1 cellular context compared by ENCODE assay signal in the genomic region with DNA sequence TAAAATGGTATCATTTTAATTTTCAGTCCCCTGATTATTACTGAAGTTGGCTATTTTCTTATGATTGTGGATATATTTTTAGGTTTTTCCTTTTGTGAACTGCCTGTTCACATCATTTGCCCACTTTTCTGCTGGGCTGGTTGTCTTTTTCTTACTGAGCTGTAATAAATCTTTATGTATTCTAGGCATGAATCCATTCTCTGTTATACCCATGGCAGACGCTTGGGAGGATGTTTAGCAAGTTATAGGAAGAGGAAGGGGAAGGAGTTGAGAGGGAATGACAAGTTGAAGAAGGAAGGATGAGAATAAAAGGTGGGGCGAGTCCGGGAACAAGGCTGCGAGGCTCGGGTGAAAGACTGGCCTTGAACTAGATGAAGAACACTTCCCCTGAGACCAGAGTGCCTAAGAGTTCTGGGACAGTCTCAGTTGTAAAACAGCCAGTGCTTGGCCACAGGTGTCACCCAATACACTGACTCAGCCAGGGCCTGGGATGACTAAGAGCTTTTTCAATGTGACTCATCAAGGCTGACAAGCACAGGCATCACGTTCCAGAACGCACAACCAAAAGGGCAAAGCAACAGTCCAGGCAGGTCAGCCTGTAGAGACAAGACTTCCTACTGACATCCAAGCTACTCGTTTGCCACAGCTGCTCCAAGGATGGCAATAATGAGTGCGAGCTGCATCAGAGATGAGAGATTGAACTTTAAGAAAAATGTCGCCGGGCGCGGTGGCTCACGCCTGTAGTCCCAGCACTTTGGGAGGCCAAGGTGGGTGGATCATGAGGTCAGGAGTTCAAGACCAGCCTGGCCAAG.
TF ChIP-seq lines count a peak whose summit lies in the region.

No MANE protein-coding gene starts in this region.

TF ChIP-seq in GM12878, 131 proteins besides CTCF, POLR2A, EP300 and RAD21 (continued from another document and continues in another):
- TF ChIP-seq, protein P1, sequence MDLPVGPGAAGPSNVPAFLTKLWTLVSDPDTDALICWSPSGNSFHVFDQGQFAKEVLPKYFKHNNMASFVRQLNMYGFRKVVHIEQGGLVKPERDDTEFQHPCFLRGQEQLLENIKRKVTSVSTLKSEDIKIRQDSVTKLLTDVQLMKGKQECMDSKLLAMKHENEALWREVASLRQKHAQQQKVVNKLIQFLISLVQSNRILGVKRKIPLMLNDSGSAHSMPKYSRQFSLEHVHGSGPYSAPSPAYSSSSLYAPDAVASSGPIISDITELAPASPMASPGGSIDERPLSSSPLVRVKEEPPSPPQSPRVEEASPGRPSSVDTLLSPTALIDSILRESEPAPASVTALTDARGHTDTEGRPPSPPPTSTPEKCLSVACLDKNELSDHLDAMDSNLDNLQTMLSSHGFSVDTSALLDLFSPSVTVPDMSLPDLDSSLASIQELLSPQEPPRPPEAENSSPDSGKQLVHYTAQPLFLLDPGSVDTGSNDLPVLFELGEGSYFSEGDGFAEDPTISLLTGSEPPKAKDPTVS (IDR thresholded peaks at IDR 0.05; ENCODE audit: low read depth, low read length) = no peak
- TF ChIP-seq MTA3 (IDR thresholded peaks at IDR 0.05; ENCODE audit: borderline replicate concordance, low read length) (no peak; the same call in 1 of the 2 replicates), SREBF1 (IDR thresholded peaks at IDR 0.05; ENCODE audit: low read length) (no peak), RUNX3 (IDR thresholded peaks at IDR 0.05; ENCODE audit: low read length) (peak; percentile 84), POU2F2 (IDR thresholded peaks at IDR 0.05; ENCODE audit: borderline replicate concordance, low read depth, low read length) (peak; percentile 59; the same call in 1 of the 3 replicates), MYC (IDR thresholded peaks at IDR 0.05; ENCODE audit: insufficient read depth, insufficient read length, insufficient replicate concordance, low read length, severe bottlenecking) (no peak), CEBPB (IDR thresholded peaks at IDR 0.05; ENCODE audit: borderline replicate concordance in 1 of 2, low read depth in 2 of 2, low read length in 2 of 2) (no peak), PAX8 (IDR thresholded peaks at IDR 0.05) (no peak), MYB (IDR thresholded peaks at IDR 0.05; ENCODE audit: borderline replicate concordance, low read depth, low read length) (no peak), ATF7 (IDR thresholded peaks at IDR 0.05; ENCODE audit: low read depth) (peak; percentile 61; the same call in 1 of the 2 replicates), SIX5 (IDR thresholded peaks at IDR 0.05; ENCODE audit: low read depth, low read length, severe bottlenecking) (peak; percentile 1), ASH2L (IDR thresholded peaks at IDR 0.05; ENCODE audit: borderline replicate concordance, low read depth) (no peak)
- TF ChIP-seq, protein P2, sequence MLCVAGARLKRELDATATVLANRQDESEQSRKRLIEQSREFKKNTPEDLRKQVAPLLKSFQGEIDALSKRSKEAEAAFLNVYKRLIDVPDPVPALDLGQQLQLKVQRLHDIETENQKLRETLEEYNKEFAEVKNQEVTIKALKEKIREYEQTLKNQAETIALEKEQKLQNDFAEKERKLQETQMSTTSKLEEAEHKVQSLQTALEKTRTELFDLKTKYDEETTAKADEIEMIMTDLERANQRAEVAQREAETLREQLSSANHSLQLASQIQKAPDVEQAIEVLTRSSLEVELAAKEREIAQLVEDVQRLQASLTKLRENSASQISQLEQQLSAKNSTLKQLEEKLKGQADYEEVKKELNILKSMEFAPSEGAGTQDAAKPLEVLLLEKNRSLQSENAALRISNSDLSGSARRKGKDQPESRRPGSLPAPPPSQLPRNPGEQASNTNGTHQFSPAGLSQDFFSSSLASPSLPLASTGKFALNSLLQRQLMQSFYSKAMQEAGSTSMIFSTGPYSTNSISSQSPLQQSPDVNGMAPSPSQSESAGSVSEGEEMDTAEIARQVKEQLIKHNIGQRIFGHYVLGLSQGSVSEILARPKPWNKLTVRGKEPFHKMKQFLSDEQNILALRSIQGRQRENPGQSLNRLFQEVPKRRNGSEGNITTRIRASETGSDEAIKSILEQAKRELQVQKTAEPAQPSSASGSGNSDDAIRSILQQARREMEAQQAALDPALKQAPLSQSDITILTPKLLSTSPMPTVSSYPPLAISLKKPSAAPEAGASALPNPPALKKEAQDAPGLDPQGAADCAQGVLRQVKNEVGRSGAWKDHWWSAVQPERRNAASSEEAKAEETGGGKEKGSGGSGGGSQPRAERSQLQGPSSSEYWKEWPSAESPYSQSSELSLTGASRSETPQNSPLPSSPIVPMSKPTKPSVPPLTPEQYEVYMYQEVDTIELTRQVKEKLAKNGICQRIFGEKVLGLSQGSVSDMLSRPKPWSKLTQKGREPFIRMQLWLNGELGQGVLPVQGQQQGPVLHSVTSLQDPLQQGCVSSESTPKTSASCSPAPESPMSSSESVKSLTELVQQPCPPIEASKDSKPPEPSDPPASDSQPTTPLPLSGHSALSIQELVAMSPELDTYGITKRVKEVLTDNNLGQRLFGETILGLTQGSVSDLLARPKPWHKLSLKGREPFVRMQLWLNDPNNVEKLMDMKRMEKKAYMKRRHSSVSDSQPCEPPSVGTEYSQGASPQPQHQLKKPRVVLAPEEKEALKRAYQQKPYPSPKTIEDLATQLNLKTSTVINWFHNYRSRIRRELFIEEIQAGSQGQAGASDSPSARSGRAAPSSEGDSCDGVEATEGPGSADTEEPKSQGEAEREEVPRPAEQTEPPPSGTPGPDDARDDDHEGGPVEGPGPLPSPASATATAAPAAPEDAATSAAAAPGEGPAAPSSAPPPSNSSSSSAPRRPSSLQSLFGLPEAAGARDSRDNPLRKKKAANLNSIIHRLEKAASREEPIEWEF (IDR thresholded peaks at IDR 0.05; ENCODE audit: insufficient replicate concordance, low read depth, low read length) = no peak
- TF ChIP-seq, protein P3, sequence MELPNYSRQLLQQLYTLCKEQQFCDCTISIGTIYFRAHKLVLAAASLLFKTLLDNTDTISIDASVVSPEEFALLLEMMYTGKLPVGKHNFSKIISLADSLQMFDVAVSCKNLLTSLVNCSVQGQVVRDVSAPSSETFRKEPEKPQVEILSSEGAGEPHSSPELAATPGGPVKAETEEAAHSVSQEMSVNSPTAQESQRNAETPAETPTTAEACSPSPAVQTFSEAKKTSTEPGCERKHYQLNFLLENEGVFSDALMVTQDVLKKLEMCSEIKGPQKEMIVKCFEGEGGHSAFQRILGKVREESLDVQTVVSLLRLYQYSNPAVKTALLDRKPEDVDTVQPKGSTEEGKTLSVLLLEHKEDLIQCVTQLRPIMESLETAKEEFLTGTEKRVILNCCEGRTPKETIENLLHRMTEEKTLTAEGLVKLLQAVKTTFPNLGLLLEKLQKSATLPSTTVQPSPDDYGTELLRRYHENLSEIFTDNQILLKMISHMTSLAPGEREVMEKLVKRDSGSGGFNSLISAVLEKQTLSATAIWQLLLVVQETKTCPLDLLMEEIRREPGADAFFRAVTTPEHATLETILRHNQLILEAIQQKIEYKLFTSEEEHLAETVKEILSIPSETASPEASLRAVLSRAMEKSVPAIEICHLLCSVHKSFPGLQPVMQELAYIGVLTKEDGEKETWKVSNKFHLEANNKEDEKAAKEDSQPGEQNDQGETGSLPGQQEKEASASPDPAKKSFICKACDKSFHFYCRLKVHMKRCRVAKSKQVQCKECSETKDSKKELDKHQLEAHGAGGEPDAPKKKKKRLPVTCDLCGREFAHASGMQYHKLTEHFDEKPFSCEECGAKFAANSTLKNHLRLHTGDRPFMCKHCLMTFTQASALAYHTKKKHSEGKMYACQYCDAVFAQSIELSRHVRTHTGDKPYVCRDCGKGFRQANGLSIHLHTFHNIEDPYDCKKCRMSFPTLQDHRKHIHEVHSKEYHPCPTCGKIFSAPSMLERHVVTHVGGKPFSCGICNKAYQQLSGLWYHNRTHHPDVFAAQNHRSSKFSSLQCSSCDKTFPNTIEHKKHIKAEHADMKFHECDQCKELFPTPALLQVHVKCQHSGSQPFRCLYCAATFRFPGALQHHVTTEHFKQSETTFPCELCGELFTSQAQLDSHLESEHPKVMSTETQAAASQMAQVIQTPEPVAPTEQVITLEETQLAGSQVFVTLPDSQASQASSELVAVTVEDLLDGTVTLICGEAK (IDR thresholded peaks at IDR 0.05; ENCODE audit: borderline replicate concordance) = no peak
- TF ChIP-seq, protein P4, sequence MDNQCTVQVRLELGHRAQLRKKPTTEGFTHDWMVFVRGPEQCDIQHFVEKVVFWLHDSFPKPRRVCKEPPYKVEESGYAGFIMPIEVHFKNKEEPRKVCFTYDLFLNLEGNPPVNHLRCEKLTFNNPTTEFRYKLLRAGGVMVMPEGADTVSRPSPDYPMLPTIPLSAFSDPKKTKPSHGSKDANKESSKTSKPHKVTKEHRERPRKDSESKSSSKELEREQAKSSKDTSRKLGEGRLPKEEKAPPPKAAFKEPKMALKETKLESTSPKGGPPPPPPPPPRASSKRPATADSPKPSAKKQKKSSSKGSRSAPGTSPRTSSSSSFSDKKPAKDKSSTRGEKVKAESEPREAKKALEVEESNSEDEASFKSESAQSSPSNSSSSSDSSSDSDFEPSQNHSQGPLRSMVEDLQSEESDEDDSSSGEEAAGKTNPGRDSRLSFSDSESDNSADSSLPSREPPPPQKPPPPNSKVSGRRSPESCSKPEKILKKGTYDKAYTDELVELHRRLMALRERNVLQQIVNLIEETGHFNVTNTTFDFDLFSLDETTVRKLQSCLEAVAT (IDR thresholded peaks at IDR 0.05) = no peak
- TF ChIP-seq, protein P5, sequence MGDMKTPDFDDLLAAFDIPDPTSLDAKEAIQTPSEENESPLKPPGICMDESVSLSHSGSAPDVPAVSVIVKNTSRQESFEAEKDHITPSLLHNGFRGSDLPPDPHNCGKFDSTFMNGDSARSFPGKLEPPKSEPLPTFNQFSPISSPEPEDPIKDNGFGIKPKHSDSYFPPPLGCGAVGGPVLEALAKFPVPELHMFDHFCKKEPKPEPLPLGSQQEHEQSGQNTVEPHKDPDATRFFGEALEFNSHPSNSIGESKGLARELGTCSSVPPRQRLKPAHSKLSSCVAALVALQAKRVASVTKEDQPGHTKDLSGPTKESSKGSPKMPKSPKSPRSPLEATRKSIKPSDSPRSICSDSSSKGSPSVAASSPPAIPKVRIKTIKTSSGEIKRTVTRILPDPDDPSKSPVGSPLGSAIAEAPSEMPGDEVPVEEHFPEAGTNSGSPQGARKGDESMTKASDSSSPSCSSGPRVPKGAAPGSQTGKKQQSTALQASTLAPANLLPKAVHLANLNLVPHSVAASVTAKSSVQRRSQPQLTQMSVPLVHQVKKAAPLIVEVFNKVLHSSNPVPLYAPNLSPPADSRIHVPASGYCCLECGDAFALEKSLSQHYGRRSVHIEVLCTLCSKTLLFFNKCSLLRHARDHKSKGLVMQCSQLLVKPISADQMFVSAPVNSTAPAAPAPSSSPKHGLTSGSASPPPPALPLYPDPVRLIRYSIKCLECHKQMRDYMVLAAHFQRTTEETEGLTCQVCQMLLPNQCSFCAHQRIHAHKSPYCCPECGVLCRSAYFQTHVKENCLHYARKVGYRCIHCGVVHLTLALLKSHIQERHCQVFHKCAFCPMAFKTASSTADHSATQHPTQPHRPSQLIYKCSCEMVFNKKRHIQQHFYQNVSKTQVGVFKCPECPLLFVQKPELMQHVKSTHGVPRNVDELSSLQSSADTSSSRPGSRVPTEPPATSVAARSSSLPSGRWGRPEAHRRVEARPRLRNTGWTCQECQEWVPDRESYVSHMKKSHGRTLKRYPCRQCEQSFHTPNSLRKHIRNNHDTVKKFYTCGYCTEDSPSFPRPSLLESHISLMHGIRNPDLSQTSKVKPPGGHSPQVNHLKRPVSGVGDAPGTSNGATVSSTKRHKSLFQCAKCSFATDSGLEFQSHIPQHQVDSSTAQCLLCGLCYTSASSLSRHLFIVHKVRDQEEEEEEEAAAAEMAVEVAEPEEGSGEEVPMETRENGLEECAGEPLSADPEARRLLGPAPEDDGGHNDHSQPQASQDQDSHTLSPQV (IDR thresholded peaks at IDR 0.05) = no peak
- TF ChIP-seq, protein P6, sequence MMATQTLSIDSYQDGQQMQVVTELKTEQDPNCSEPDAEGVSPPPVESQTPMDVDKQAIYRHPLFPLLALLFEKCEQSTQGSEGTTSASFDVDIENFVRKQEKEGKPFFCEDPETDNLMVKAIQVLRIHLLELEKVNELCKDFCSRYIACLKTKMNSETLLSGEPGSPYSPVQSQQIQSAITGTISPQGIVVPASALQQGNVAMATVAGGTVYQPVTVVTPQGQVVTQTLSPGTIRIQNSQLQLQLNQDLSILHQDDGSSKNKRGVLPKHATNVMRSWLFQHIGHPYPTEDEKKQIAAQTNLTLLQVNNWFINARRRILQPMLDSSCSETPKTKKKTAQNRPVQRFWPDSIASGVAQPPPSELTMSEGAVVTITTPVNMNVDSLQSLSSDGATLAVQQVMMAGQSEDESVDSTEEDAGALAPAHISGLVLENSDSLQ (IDR thresholded peaks at IDR 0.05) = peak; percentile 68
- TF ChIP-seq, protein P7, sequence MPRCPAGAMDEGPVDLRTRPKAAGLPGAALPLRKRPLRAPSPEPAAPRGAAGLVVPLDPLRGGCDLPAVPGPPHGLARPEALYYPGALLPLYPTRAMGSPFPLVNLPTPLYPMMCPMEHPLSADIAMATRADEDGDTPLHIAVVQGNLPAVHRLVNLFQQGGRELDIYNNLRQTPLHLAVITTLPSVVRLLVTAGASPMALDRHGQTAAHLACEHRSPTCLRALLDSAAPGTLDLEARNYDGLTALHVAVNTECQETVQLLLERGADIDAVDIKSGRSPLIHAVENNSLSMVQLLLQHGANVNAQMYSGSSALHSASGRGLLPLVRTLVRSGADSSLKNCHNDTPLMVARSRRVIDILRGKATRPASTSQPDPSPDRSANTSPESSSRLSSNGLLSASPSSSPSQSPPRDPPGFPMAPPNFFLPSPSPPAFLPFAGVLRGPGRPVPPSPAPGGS (IDR thresholded peaks at IDR 0.05; ENCODE audit: borderline replicate concordance, insufficient read depth, low read depth, low read length, poor library complexity, severe bottlenecking) = peak; percentile 96
- TF ChIP-seq, protein P8, sequence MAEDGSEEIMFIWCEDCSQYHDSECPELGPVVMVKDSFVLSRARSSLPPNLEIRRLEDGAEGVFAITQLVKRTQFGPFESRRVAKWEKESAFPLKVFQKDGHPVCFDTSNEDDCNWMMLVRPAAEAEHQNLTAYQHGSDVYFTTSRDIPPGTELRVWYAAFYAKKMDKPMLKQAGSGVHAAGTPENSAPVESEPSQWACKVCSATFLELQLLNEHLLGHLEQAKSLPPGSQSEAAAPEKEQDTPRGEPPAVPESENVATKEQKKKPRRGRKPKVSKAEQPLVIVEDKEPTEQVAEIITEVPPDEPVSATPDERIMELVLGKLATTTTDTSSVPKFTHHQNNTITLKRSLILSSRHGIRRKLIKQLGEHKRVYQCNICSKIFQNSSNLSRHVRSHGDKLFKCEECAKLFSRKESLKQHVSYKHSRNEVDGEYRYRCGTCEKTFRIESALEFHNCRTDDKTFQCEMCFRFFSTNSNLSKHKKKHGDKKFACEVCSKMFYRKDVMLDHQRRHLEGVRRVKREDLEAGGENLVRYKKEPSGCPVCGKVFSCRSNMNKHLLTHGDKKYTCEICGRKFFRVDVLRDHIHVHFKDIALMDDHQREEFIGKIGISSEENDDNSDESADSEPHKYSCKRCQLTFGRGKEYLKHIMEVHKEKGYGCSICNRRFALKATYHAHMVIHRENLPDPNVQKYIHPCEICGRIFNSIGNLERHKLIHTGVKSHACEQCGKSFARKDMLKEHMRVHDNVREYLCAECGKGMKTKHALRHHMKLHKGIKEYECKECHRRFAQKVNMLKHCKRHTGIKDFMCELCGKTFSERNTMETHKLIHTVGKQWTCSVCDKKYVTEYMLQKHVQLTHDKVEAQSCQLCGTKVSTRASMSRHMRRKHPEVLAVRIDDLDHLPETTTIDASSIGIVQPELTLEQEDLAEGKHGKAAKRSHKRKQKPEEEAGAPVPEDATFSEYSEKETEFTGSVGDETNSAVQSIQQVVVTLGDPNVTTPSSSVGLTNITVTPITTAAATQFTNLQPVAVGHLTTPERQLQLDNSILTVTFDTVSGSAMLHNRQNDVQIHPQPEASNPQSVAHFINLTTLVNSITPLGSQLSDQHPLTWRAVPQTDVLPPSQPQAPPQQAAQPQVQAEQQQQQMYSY (CRISPR knock-in tag; IDR thresholded peaks at IDR 0.05) = no peak
